ENCODE assay signal across 8 cellular contexts in the genomic region with DNA sequence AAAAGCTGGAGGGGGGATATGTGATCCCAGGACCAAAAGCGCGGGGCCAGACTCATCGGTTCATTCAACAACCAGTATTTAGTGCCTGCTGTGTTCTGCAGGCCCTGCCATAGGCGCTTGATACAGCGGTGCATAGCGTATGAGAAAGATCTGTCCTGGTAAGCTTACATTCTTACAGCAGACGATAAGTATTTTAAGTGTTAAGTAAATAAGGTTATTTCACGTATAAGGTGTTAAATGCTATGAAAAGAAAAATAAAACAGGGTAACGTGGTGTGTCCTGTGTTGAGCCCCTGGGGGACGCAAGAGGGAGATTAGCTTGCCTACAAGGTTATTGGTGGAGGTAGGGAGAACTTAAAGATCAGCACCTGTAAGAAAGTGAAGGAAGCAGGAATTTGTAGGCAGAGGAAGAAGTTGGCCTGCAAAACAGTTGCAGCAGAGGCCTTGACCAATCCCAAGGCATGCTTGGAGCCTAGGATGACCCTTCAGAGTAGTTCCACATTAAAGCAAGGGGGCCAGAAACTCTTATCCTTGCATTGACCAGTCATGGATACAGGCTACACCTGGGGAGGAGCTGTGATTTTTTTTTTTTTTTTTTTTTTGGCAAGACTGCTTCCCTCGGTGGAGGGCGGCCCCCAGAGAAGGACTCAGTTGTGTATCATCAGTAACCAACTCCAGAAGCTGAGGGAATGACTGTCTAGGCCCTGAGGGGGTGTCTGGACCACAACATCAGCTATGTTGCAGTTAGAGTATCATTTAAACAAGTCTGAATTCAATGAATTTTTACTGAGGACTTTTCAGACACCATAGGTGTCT. TPM values are rescaled to one million over a fixed set of nuclear protein-coding genes. Genes with fewer than 3 reads are reported as not detected.
DNase-seq lines count a peak whose midpoint lies in the region; ATAC-seq, FAIRE-seq and TF ChIP-seq lines count a peak whose summit lies in the region.

No MANE protein-coding gene starts in this region.

- ATAC-seq in T-cell (replicated peaks in 1 of 4) = no peak
- ATAC-seq in foreskin keratinocyte = peak; percentile 66
- ATAC-seq in gastrocnemius medialis = peak in 1 of 2 donors; percentile 12
- no peak for ATAC-seq in HG03469 (IDR thresholded peaks at IDR 0.05; ENCODE audit: unreplicated experiment)

- no peaks in the 10 kb centered on the region for H3K27me3 Mint-ChIP-seq in T-cell

- H3K9me3 ChIP-seq in gastrocnemius medialis = no peaks in the 10 kb centered on the region

- H3K27me3 ChIP-seq in foreskin keratinocyte = no peaks in the 10 kb centered on the region
- no peaks in the 10 kb centered on the region for H3K27me3 ChIP-seq in gastrocnemius medialis

- peak overlapping the region; percentile 94 for H3K27ac Mint-ChIP-seq in T-cell

- no peak for TF ChIP-seq POLR2A in GM12892 (IDR thresholded peaks at IDR 0.05; ENCODE audit: low read depth, low read length)
- no peak for TF ChIP-seq POLR2A in gastrocnemius medialis (IDR thresholded peaks at IDR 0.05)

- H3K4me3 ChIP-seq in AG04449 (ENCODE audit: low read depth, low read length) (peak overlapping the region; percentile 75), gastrocnemius medialis (peak overlapping the region; percentile 66 to 96 (median 78))

- POLR2A ChIA-PET in AG04449 (lab: Yijun Ruan, JAX) (interaction anchor here (0.5 to 1.3 kb wide), 4 partner anchors 9 to 1601 kb away, joined by 3 to 5 read pairs (median 3); a partner anchor contains a TSS), T-cell (lab: Charles Lee) (interaction anchor here (0.5 to 1.6 kb wide), 2 partner anchors 95 to 96 kb away, joined by 4 to 16 read pairs; a partner anchor contains a TSS)

- peaks cover 12% of the 10 kb centered on the region for H3K36me3 Mint-ChIP-seq in T-cell

- intact Hi-C loops in gastrocnemius medialis (cut with DNase I; ENCODE audit: low total_unique reads) = loop anchor here (1.0 to 10.0 kb wide), 3 partner anchors 96 to 231 kb away; a partner anchor contains a TSS

- H3K9me3 Mint-ChIP-seq in T-cell = peaks cover 0 to 6% (median 0%) of the 10 kb centered on the region in 3 donors

- H3K4me3 Mint-ChIP-seq in T-cell = peak overlapping the region; percentile 82 to 83 (median 83)

- FAIRE-seq in GM12892 (lab: Jason Lieb, UNC) = peak; percentile 44

- H3K4me1 ChIP-seq in foreskin keratinocyte (no peaks in the 10 kb centered on the region), gastrocnemius medialis (peaks cover 20% of the 10 kb centered on the region in 2 donors)

- H3K27ac ChIP-seq in foreskin keratinocyte (peak overlapping the region; percentile 50), gastrocnemius medialis (peak overlapping the region; percentile 86 to 100 (median 96))

- H3K36me3 ChIP-seq in gastrocnemius medialis = no peaks in the 10 kb centered on the region

- CTCF ChIA-PET in AG04449 (lab: Yijun Ruan, JAX) (interaction anchor here (0.8 to 2.6 kb wide), 10 partner anchors 9 to 748 kb away, joined by 3 to 9 read pairs (median 3); no protein-coding TSS in a partner anchor), T-cell (lab: Charles Lee) (interaction anchor here in 1 of 2 donors (0.6 to 1.6 kb wide), 8 partner anchors 43 to 537 kb away, joined by 3 to 6 read pairs (median 4); a partner anchor contains a TSS)

- TF ChIP-seq CTCF in AG04449 (IDR thresholded peaks at IDR 0.05; ENCODE audit: insufficient read depth, low read length, missing control alignments) = no peak
- no peak for TF ChIP-seq CTCF in foreskin keratinocyte (conservative IDR thresholded peaks at IDR 0.05)
- TF ChIP-seq CTCF in gastrocnemius medialis (IDR thresholded peaks at IDR 0.05 in 4 of 5, conservative IDR thresholded peaks at IDR 0.05 in 1 of 5) = no peak

- DNase-seq in AG04449 (ENCODE audit: low read depth, low spot score) (no peak), GM12892 (ENCODE audit: insufficient read length) (no peak), T-cell (no peak), foreskin keratinocyte (peak; percentile 55 to 83), gastrocnemius medialis (no peak), medulla oblongata (ENCODE audit: extremely low spot score) (no peak), NCI-H2029 (lab: John Stamatoyannopoulos, UW) (no peak)

- peaks cover 25 to 31% (median 26%) of the 10 kb centered on the region in 3 donors for H3K4me1 Mint-ChIP-seq in T-cell

- in situ Hi-C loops in gastrocnemius medialis (cut with MboI; ENCODE audit: low sequenced_read_pairs in 4 of 4) = no loop called here

RNA-seq across cellular contexts. Expression of a gene that starts 0.5 kb away (rescaled TPM):
- polyA plus RNA-seq in GM12892 (2012; ENCODE audit: missing spikeins) = 3.8 TPM
- total RNA-seq in T-cell (10 to 100 TPM in 4 of 5 donors, 1 to 10 TPM in 1; 8.9 to 16.1 (median 11.5) TPM), foreskin keratinocyte (1.7 and 1.9 TPM in 2 replicates), gastrocnemius medialis (10 to 100 TPM in 1 of 4 donors, 1 to 10 TPM in 3; 3.5 to 11.2 (median 8.3) TPM)
- polyA plus RNA-seq in foreskin keratinocyte = 1.6 and 1.7 TPM in 2 replicates

RNA-seq across cellular contexts. Expression of a gene that starts 26.7 kb away (rescaled TPM):
- polyA plus RNA-seq in GM12892 (2012; ENCODE audit: missing spikeins) = not detected
- total RNA-seq in T-cell = under 1 TPM in 2 of 5 donors, not detected in 3; 0.16 to 0.73 TPM
- 0.07 TPM in 2 replicates for total RNA-seq in foreskin keratinocyte
- 0.01 TPM in 1 of 2 replicates, not detected in the other for polyA plus RNA-seq in foreskin keratinocyte
- 1 to 10 TPM in 2 of 4 donors, under 1 TPM in 2; 0.24 to 2.8 (median 1.1) TPM for total RNA-seq in gastrocnemius medialis

Comparison
In these comparisons a context has a peak if more than half of its experiments do, and no peak if none do; other contexts are left out.
1. DNase-seq: peak in foreskin keratinocyte (2 of 2); none in AG04449 (single experiment), GM12892 (single experiment), T-cell (0 of 34), gastrocnemius medialis (0 of 2), medulla oblongata (single experiment) and NCI-H2029 (single experiment).